In the genomic region with DNA sequence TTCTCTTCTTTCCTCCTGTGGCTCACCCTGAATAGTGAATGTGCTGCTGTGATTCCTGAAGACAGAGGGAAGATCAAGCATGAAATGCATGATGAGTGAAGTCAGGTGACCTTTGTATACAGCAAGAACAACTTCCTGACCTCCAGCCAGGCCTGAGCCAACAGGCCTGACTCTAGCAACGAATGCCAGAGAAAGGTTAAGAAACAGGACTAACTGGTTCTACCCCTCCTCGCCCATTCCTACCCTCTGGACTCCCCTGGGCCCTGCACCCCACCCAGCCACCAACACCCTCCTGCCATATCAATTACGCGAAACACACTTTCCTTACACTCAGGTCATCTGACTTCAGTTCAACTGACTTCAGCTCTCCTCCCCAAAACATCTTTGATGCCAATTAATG, we compare ENCODE assay signal across 12 cellular contexts. TPM values are rescaled to one million over a fixed set of nuclear protein-coding genes. Genes with fewer than 3 reads are reported as not detected.
A peak's percentile ranks its signal among the peaks of the same experiment; 100 is the strongest.
DNase-seq lines count a peak whose midpoint lies in the region; ATAC-seq, FAIRE-seq and TF ChIP-seq lines count a peak whose summit lies in the region.
"Had no signal": no experiment of that assay in that cellular context is flagged by ENCODE, and none has a peak within 500 bp of the region (broad histone marks: within the 10 kb centered on the region; RNA-seq: fewer than 3 reads in every experiment).

No MANE protein-coding gene starts in this region.

- peaks cover under 1% of the 10 kb centered on the region for H3K27me3 Mint-ChIP-seq in activated T-cell treated with anti-CD3 and anti-CD28 coated beads, Interleukin-2, amount 50 U/mL, for 24 hours
- H3K27me3 Mint-ChIP-seq: dendritic cell treated with granulocyte-macrophage colony-stimulating factor and Interleukin-4, amounts not matched to agents 40 ng/mL and 50 ng/mL, for 4 days had no signal

- H3K36me3 Mint-ChIP-seq in activated T-cell treated with anti-CD3 and anti-CD28 coated beads, Interleukin-2, amount 50 U/mL, for 24 hours (ENCODE audit: low read depth): peaks cover 3% of the 10 kb centered on the region

- DNase-seq in HPDE6-E6E7 (ENCODE audit: extremely low spot score) (peak; percentile 86), RWPE1 (ENCODE audit: low spot score) (peak; percentile 93), iPS-NIHi11 (ENCODE audit: low spot score) (peak; percentile 48), small intestine (peak; percentile 92)
- no peak for DNase-seq in activated naive CD4-positive, alpha-beta T cell (lab: John Stamatoyannopoulos, UW)
- no peak for DNase-seq in activated T-cell treated with anti-CD3 and anti-CD28 coated beads, Interleukin-2, amount 50 U/mL, for 24 hours
- DNase-seq: amniotic stem cell; NCI-H1694; NK-92 treated with Interleukin-12 subunit alpha and Interleukin-12 subunit beta, amount 100 ng/mL, for 24 hours had no signal

- no peaks in the 10 kb centered on the region for H3K36me3 ChIP-seq in small intestine (ENCODE audit: control insufficient read depth in 2 of 2, insufficient read depth in 2 of 2, low read length in 2 of 2)

- H3K27me3 ChIP-seq in small intestine (ENCODE audit: control insufficient read depth in 2 of 2, insufficient read depth in 2 of 2, low read length in 2 of 2): no peaks in the 10 kb centered on the region

- peaks cover 5 to 23% of the 10 kb centered on the region in 2 donors for H3K4me1 ChIP-seq in small intestine (ENCODE audit: control insufficient read depth in 2 of 2, insufficient read depth in 1 of 2, low read depth in 1 of 2, low read length in 1 of 2)

- H3K4me3 ChIP-seq in small intestine (ENCODE audit: low read depth in 1 of 2, low read length in 2 of 2): no peak overlapping the region

- WGBS in small intestine, 3 donors: 18 to 62% (median 30%) methylated on average over 4 of the region's 4 CpGs

- no peak for TF ChIP-seq CTCF in RWPE1 (conservative IDR thresholded peaks at IDR 0.05; ENCODE audit: low read depth)

- no peaks in the 10 kb centered on the region for H3K9me3 ChIP-seq in small intestine (ENCODE audit: control insufficient read depth, low read depth)

- CTCF ChIA-PET in RWPE1 (lab: Yijun Ruan, JAX): interaction anchor here (0.6 to 1.2 kb wide), 2 partner anchors 57 to 204 kb away, joined by 3 to 4 read pairs; no protein-coding TSS in a partner anchor

- H3K27ac ChIP-seq in RWPE1 (no peak overlapping the region), small intestine (ENCODE audit: low read depth in 1 of 2, low read length in 1 of 2) (peak overlapping the region; percentile 44 to 79)

- ATAC-seq in HG03378 (IDR thresholded peaks at IDR 0.05; ENCODE audit: unreplicated experiment): no peak

- FAIRE-seq in small intestine (lab: Jason Lieb, UNC): no peak
- FAIRE-seq: islet of Langerhans had no signal

- no peak overlapping the region for H3K4me3 Mint-ChIP-seq in activated T-cell treated with anti-CD3 and anti-CD28 coated beads, Interleukin-2, amount 50 U/mL, for 24 hours
- H3K4me3 Mint-ChIP-seq: dendritic cell treated with granulocyte-macrophage colony-stimulating factor and Interleukin-4, amounts not matched to agents 40 ng/mL and 50 ng/mL, for 4 days had no signal

- POLR2A ChIA-PET in RWPE1 (lab: Yijun Ruan, JAX; ENCODE audit: low non-redundant PET): interaction anchor here (0.6 kb wide), 1 partner anchor 30 kb away, joined by 3 read pairs; no protein-coding TSS in a partner anchor

- no peak overlapping the region for H3K27ac Mint-ChIP-seq in activated T-cell treated with anti-CD3 and anti-CD28 coated beads, Interleukin-2, amount 50 U/mL, for 24 hours
- H3K27ac Mint-ChIP-seq: dendritic cell treated with granulocyte-macrophage colony-stimulating factor and Interleukin-4, amounts not matched to agents 40 ng/mL and 50 ng/mL, for 4 days had no signal

- peaks cover 55% of the 10 kb centered on the region for H3K4me1 Mint-ChIP-seq in activated T-cell treated with anti-CD3 and anti-CD28 coated beads, Interleukin-2, amount 50 U/mL, for 24 hours (ENCODE audit: low read depth)

- peaks cover 6% of the 10 kb centered on the region for H3K9me3 Mint-ChIP-seq in activated T-cell treated with anti-CD3 and anti-CD28 coated beads, Interleukin-2, amount 50 U/mL, for 24 hours
- H3K9me3 Mint-ChIP-seq: dendritic cell treated with granulocyte-macrophage colony-stimulating factor and Interleukin-4, amounts not matched to agents 40 ng/mL and 50 ng/mL, for 4 days had no signal

RNA-seq across cellular contexts. Expression of gene SUSD1, which starts 4.9 kb away (rescaled TPM):
- polyA plus RNA-seq in small intestine: 1 to 10 TPM; 3.8 to 9.8 (median 4.2) TPM

Comparison
In these comparisons a context has a peak if more than half of its experiments do, and no peak if none do; other contexts are left out.
1. DNase-seq: peak in HPDE6-E6E7 (single experiment), RWPE1 (single experiment), iPS-NIHi11 (single experiment) and small intestine (single experiment); none in activated naive CD4-positive, alpha-beta T cell (0 of 4) and activated T-cell treated with anti-CD3 and anti-CD28 coated beads, Interleukin-2, amount 50 U/mL, for 24 hours (single experiment).